Comparison of ENCODE assay signal across 10 cellular contexts in the genomic region with DNA sequence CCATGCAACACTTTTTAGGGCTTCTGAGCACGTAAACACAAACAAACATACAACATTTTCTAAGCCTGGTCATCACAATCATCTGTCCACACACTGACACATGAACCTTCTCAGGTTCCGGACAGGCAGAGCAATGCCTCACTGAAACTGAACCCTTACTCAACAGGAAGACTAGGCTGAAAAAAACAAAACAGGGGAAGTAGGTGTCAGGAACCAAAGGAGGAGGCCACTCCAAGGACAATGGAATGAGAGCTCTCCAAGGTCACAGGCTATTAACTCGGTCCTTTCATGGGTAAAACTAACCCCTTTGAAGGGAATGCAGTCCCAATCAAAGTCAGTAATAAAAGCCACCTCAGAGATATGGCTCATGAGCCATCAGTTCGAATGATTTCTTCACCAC.
"Had no signal": no experiment of that assay in that cellular context is flagged by ENCODE, and none has a peak within 500 bp of the region (broad histone marks: within the 10 kb centered on the region; RNA-seq: fewer than 3 reads in every experiment).

No MANE protein-coding gene starts in this region.

- H3K9me3 ChIP-seq: heart left ventricle had no signal

- H3K27ac ChIP-seq: coronary artery had no signal

- H3K4me3 ChIP-seq: coronary artery, heart left ventricle had no signal

- DNase-seq: activated B cell treated with CpG ODN at 0.5 μM for 24 hours; activated CD4-positive, alpha-beta T cell treated with anti-CD3 and anti-CD28 coated beads for 48 hours; activated CD8-positive, alpha-beta T cell treated with anti-CD3 and anti-CD28 coated beads for 36 hours; activated effector memory CD4-positive, alpha-beta T cell treated with Interleukin-2 at 50 U/mL for 16 hours; activated T-cell treated with anti-CD3 and anti-CD28 coated beads, Interleukin-2, amount 50 U/mL, for 4 hours; central memory CD4-positive, alpha-beta T cell; foreskin melanocyte; heart left ventricle; midbrain had no signal

- H3K36me3 ChIP-seq: heart left ventricle had no signal

- H3K27me3 ChIP-seq: heart left ventricle had no signal
